In genomic region chr19:12788025-12788681, GRCh38 we compare ENCODE assay signal across 7 cellular contexts. TPM values are rescaled to one million over a fixed set of nuclear protein-coding genes. Genes with fewer than 3 reads are reported as not detected.
DNase-seq lines count a peak whose midpoint lies in the region; ATAC-seq and TF ChIP-seq lines count a peak whose summit lies in the region.

No MANE protein-coding gene starts in this region.

- H3F3A ChIP-seq in smooth muscle cell (ENCODE audit: low read depth) = peaks cover 61% of the 10 kb centered on the region

- DNase-seq in T-cell (no peak), fibroblast of the aortic adventitia (ENCODE audit: low read depth) (peak; percentile 52), smooth muscle cell (lab: John Stamatoyannopoulos, UW; ENCODE audit: unreplicated experiment) (no peak), Ammon's horn (ENCODE audit: low spot score) (no peak)

- H3K4me2 ChIP-seq in smooth muscle cell = peak overlapping the region; percentile 89

- H3K79me2 ChIP-seq in smooth muscle cell (ENCODE audit: low read depth) = peaks cover 18% of the 10 kb centered on the region

- H3K9me3 ChIP-seq in HEK293 (ENCODE audit: control insufficient read depth, insufficient read depth, low read depth, low read length) (no peaks in the 10 kb centered on the region), smooth muscle cell (replicated peaks; ENCODE audit: low read depth) (no peaks in the 10 kb centered on the region)

- H3K9me3 Mint-ChIP-seq in T-cell = no peaks in the 10 kb centered on the region

- CTCF ChIA-PET in HEK293 (lab: Yijun Ruan, JAX) (interaction anchor here (1.0 to 3.4 kb wide), 6 partner anchors 8 to 28 kb away, joined by 3 to 20 read pairs (median 8); no protein-coding TSS in a partner anchor), T-cell (lab: Charles Lee) (no interaction called here)

- H3K36me3 ChIP-seq in HEK293 (ENCODE audit: control insufficient read depth in 2 of 2, insufficient read depth in 1 of 2, low read length in 2 of 2) (no peaks in the 10 kb centered on the region), smooth muscle cell (ENCODE audit: low read depth) (no peaks in the 10 kb centered on the region)

- no peaks in the 10 kb centered on the region for H3K36me3 Mint-ChIP-seq in T-cell

- H3K4me3 Mint-ChIP-seq in T-cell = no peak overlapping the region

- peaks cover 18% of the 10 kb centered on the region for H4K20me1 ChIP-seq in smooth muscle cell (ENCODE audit: low read depth)

- peaks cover 17 to 32% (median 30%) of the 10 kb centered on the region in 3 donors for H3K4me1 Mint-ChIP-seq in T-cell

- POLR2A ChIA-PET in HEK293 (lab: Yijun Ruan, JAX) = interaction anchor here (0.6 to 1.7 kb wide), 6 partner anchors 9 to 1459 kb away, joined by 3 to 7 read pairs (median 4); partner anchors contain the start of genes PRDX2, THSD8 and TRIR
- POLR2A ChIA-PET in T-cell (lab: Charles Lee) = no interaction called here

- H3K4me1 ChIP-seq in HEK293 (ENCODE audit: control insufficient read depth, insufficient read depth, low read length) = peaks cover 20% of the 10 kb centered on the region
- H3K4me1 ChIP-seq in smooth muscle cell (ENCODE audit: low read depth) = peaks cover 35% of the 10 kb centered on the region

- no peak overlapping the region for H2AFZ ChIP-seq in smooth muscle cell (ENCODE audit: low read depth)

- peak overlapping the region; percentile 86 for H3K9ac ChIP-seq in smooth muscle cell (ENCODE audit: low read depth)

- TF ChIP-seq CTCF in HEK293 (tag by site-specific recombination; IDR thresholded peaks at IDR 0.05) = no peak
- TF ChIP-seq CTCF in fibroblast of the aortic adventitia (IDR thresholded peaks at IDR 0.05; ENCODE audit: insufficient read depth, low read length) = no peak
- TF ChIP-seq CTCF in smooth muscle cell (IDR thresholded peaks at IDR 0.05; ENCODE audit: borderline replicate concordance, insufficient read depth, poor library complexity, severe bottlenecking) = no peak

- H3K27ac Mint-ChIP-seq in T-cell = peak overlapping the region; percentile 96 to 97

- H3K27ac ChIP-seq in HEK293 (ENCODE audit: extremely low read depth, low read depth, low read length) (peak overlapping the region; percentile 20; the same call in 1 of the 2 replicates), smooth muscle cell (ENCODE audit: low read depth) (peak overlapping the region; percentile 96)

- ATAC-seq in T-cell (replicated peaks in 1 of 4) = no peak
- no peak for ATAC-seq in GM18520 (IDR thresholded peaks at IDR 0.05; ENCODE audit: unreplicated experiment)
- ATAC-seq in GM18511 (IDR thresholded peaks at IDR 0.05; ENCODE audit: unreplicated experiment) = no peak

- H3K27me3 Mint-ChIP-seq in T-cell = no peaks in the 10 kb centered on the region

- H3K4me3 ChIP-seq in HEK293 (ENCODE audit: low read depth, low read length) = no peak overlapping the region
- H3K4me3 ChIP-seq in fibroblast of the aortic adventitia (ENCODE audit: low read depth, low read length) = no peak overlapping the region
- peak overlapping the region; percentile 98 for H3K4me3 ChIP-seq in smooth muscle cell

- 31% methylated on average over 5 of the region's 5 CpGs for WGBS in smooth muscle cell (ENCODE audit: low lambda C conversion rate)

- no peaks in the 10 kb centered on the region for H3K27me3 ChIP-seq in smooth muscle cell (ENCODE audit: low read depth)

TF ChIP-seq in HEK293, 187 proteins besides CTCF, POLR2A, EP300 and RAD21:
- TF ChIP-seq ZNF529 (tag by site-specific recombination; IDR thresholded peaks at IDR 0.05; ENCODE audit: insufficient replicate concordance) (no peak), ZBTB20 (tag by site-specific recombination; IDR thresholded peaks at IDR 0.05) (peak; percentile 44; the same call in 1 of the 2 replicates), ZNF26 (tag by site-specific recombination; IDR thresholded peaks at IDR 0.05) (no peak), ZNF121 (tag by site-specific recombination; IDR thresholded peaks at IDR 0.05) (peak; percentile 70; the same call in 1 of the 2 replicates), GLIS2 (tag by site-specific recombination; IDR thresholded peaks at IDR 0.05) (no peak), ZNF10 (tag by site-specific recombination; IDR thresholded peaks at IDR 0.05) (no peak), ZBTB7A (tag by site-specific recombination; IDR thresholded peaks at IDR 0.05; ENCODE audit: low read depth) (peak; percentile 26; the same call in 1 of the 2 replicates)

RNA-seq across cellular contexts. Expression of gene JUNB, which starts 3.1 kb away (rescaled TPM):
- total RNA-seq in T-cell (1,000 to 10,000 TPM in 2 of 5 donors, 100 to 1,000 TPM in 3; 117 to 2,289 (median 138) TPM), fibroblast of the aortic adventitia (ENCODE audit: low replicate concordance) (87.9 and 263 TPM in 2 replicates), smooth muscle cell (687 and 756 TPM in 2 replicates)
- 1,281 and 1,575 TPM in 2 replicates for polyA plus RNA-seq in smooth muscle cell

RNA-seq across cellular contexts. Expression of gene HOOK2, which starts 12.8 kb away (rescaled TPM):
- total RNA-seq in T-cell (10 to 100 TPM; 19.7 to 26.6 (median 22.8) TPM), fibroblast of the aortic adventitia (ENCODE audit: low replicate concordance) (15.5 and 31.2 TPM in 2 replicates), smooth muscle cell (16.7 and 20.5 TPM in 2 replicates)
- 14.6 and 48.3 TPM in 2 replicates for polyA plus RNA-seq in smooth muscle cell

RNA-seq across cellular contexts. Expression of gene PRDX2, which starts 13.4 kb away (rescaled TPM):
- total RNA-seq in T-cell (100 to 1,000 TPM in 3 of 5 donors, 10 to 100 TPM in 2; 94.5 to 150 (median 134) TPM), fibroblast of the aortic adventitia (ENCODE audit: low replicate concordance) (66.7 and 163 TPM in 2 replicates), smooth muscle cell (351 and 400 TPM in 2 replicates)
- polyA plus RNA-seq in smooth muscle cell = 371 and 391 TPM in 2 replicates

RNA-seq across cellular contexts. Expression of gene THSD8, which starts 13.7 kb away (rescaled TPM):
- total RNA-seq in T-cell (1 to 10 TPM in 1 of 5 donors, under 1 TPM in 3, not detected in 1; 0.63 to 2.4 (median 0.97) TPM), fibroblast of the aortic adventitia (ENCODE audit: low replicate concordance) (not detected in 2 replicates), smooth muscle cell (not detected in 2 replicates)
- 8.0 and 10.1 TPM in 2 replicates for polyA plus RNA-seq in smooth muscle cell

RNA-seq across cellular contexts. Expression of gene RNASEH2A, which starts 18.2 kb away (rescaled TPM):
- total RNA-seq in T-cell = 10 to 100 TPM in 3 of 5 donors, 1 to 10 TPM in 2; 4.7 to 18.0 (median 15.0) TPM
- 12.8 and 37.4 TPM in 2 replicates for total RNA-seq in fibroblast of the aortic adventitia (ENCODE audit: low replicate concordance)
- total RNA-seq in smooth muscle cell = 8.7 and 15.7 TPM in 2 replicates
- 34.8 and 34.9 TPM in 2 replicates for polyA plus RNA-seq in smooth muscle cell
